Comparison of ENCODE assay signal across 1 cellular context in the genomic region with DNA sequence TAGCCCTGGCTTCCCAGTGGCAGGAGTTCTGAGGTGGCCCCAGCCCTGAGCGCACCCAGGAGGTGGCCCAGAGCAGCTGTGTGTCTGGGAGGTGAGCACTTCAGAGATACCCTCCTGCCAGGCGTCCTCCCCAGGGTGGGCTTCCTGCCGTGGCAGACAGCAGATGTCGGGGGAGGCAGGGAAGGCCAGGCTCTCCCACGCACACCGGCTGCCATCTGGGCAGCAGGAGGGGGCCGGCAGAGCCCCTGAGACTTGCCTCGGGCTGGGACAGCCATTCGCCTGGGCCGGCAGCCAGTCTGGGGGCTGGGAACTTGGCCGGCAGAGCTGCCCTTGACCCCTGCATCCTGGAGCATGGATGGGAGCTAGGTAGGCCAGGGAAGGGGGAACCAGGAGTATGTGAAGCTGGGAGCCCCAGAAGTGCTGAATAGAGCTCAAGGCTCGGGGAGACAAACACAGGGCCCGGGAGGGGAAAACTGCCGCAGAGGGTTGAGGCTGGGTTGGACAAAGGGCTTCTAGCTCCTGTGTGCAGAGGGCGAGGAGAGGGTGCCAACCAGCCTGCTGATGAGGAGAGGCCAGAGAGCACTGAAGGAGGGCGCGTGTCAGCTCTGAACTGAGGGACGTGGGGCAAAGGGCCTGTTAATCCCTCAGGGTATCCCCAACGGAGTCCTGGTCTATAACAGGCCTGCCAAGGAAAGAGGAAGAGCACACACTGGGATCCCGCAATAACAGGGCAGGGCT.
TF ChIP-seq lines count a peak whose summit lies in the region.

No MANE protein-coding gene starts in this region.

TF ChIP-seq in SK-N-SH, 30 proteins besides CTCF, POLR2A, EP300 and RAD21 (continued from another document):
- TF ChIP-seq FOXJ3 (CRISPR knock-in tag; IDR thresholded peaks at IDR 0.05) (peak; percentile 90), MEF2A (IDR thresholded peaks at IDR 0.05; ENCODE audit: borderline replicate concordance, low read depth) (no peak), GATA2 (CRISPR knock-in tag; IDR thresholded peaks at IDR 0.05) (peak; percentile 70; the same call in 1 of the 2 replicates)
